In genomic region chr5:153831976-153832375, GRCh38 we compare ENCODE assay signal across 8 cellular contexts.
DNase-seq lines count a peak whose midpoint lies in the region; ATAC-seq and TF ChIP-seq lines count a peak whose summit lies in the region.

No MANE protein-coding gene starts in this region.

- no peak overlapping the region for H3K4me3 Mint-ChIP-seq in mesothelial cell of epicardium

- no peaks in the 10 kb centered on the region for H3K4me1 Mint-ChIP-seq in mesothelial cell of epicardium

- no peaks in the 10 kb centered on the region for H3K36me3 Mint-ChIP-seq in mesothelial cell of epicardium

- DNase-seq in OCI-M1 (lab: John Stamatoyannopoulos, UW), result peak; percentile 82
- peak; percentile 50 for DNase-seq in left kidney (ENCODE audit: low read depth, low spot score)
- DNase-seq in kidney glomerular epithelial cell (lab: John Stamatoyannopoulos, UW), result no peak
- no peak for DNase-seq in NCI-H2029 treated with DMSO at 0.1 percent for 48 hours (lab: John Stamatoyannopoulos, UW)
- no peak for DNase-seq in activated CD8-positive, alpha-beta memory T cell treated with anti-CD3 and anti-CD28 coated beads for 24 hours
- no peak for DNase-seq in mesothelial cell of epicardium (ENCODE audit: low spot score in 2 of 2, unreplicated experiment in 2 of 2)

- H3K27me3 Mint-ChIP-seq in mesothelial cell of epicardium (ENCODE audit: low read depth), result peaks cover 19% of the 10 kb centered on the region

- no peak for TF ChIP-seq CTCF in mesothelial cell of epicardium (IDR thresholded peaks at IDR 0.05; ENCODE audit: unreplicated experiment)

- no peak overlapping the region for H3K27ac Mint-ChIP-seq in mesothelial cell of epicardium

- peak; percentile 61 for ATAC-seq in GM18873 (IDR thresholded peaks at IDR 0.05; ENCODE audit: low FRiP score, unreplicated experiment)
- ATAC-seq in HG02938 (IDR thresholded peaks at IDR 0.05; ENCODE audit: unreplicated experiment), result peak; percentile 97

- H3K9me3 Mint-ChIP-seq in mesothelial cell of epicardium, result peaks cover 3% of the 10 kb centered on the region

Comparison
In these comparisons a context has a peak if more than half of its experiments do, and no peak if none do; other contexts are left out.
1. DNase-seq: peak in OCI-M1 (single experiment) and left kidney (single experiment); none in kidney glomerular epithelial cell (single experiment), NCI-H2029 treated with DMSO at 0.1 percent for 48 hours (single experiment), activated CD8-positive, alpha-beta memory T cell treated with anti-CD3 and anti-CD28 coated beads for 24 hours (single experiment) and mesothelial cell of epicardium (0 of 2).